In genomic region chr22:38205261-38206128, GRCh38 we compare ENCODE assay signal across 9 cellular contexts. TPM values are rescaled to one million over a fixed set of nuclear protein-coding genes. Genes with fewer than 3 reads are reported as not detected.
DNase-seq lines count a peak whose midpoint lies in the region; ATAC-seq and TF ChIP-seq lines count a peak whose summit lies in the region.
"Had no signal": no experiment of that assay in that cellular context is flagged by ENCODE, and none has a peak within 500 bp of the region (broad histone marks: within the 10 kb centered on the region; RNA-seq: fewer than 3 reads in every experiment).

No MANE protein-coding gene starts in this region.

- H3K9ac ChIP-seq in SK-N-SH: no peak overlapping the region

- peaks cover 65% of the 10 kb centered on the region for H3K79me2 ChIP-seq in SK-N-SH (ENCODE audit: insufficient read depth)

- DNase-seq in SK-N-SH (no peak), erythroblast (lab: John Stamatoyannopoulos, UW) (no peak), mucosa of gallbladder (ENCODE audit: low spot score) (peak; percentile 77), ureter (ENCODE audit: low spot score) (peak; percentile 80), NOMO-1 (lab: John Stamatoyannopoulos, UW; ENCODE audit: unreplicated experiment in 2 of 2) (no peak), iPS-NIHi7 (ENCODE audit: extremely low spot score) (no peak), T-helper 2 cell (no peak)
- DNase-seq: occipital lobe had no signal

- H3K4me2 ChIP-seq in SK-N-SH: no peak overlapping the region

- no peaks in the 10 kb centered on the region for H3F3A ChIP-seq in SK-N-SH (replicated peaks; ENCODE audit: insufficient read depth)

- no peak for TF ChIP-seq RAD21 in SK-N-SH (IDR thresholded peaks at IDR 0.05; ENCODE audit: low read length)

- TF ChIP-seq CTCF in SK-N-SH (IDR thresholded peaks at IDR 0.05): no peak

- H3K27ac ChIP-seq in SK-N-SH (ENCODE audit: low read depth in 2 of 2, low read length in 1 of 2): no peak overlapping the region

- peak; percentile 1 for TF ChIP-seq POLR2A in erythroblast (IDR thresholded peaks at IDR 0.05; ENCODE audit: low read length)

- H4K20me1 ChIP-seq in SK-N-SH (ENCODE audit: insufficient read depth): peaks cover 21% of the 10 kb centered on the region

- H3K36me3 ChIP-seq in SK-N-SH (replicated peaks in 1 of 2; ENCODE audit: control insufficient read depth in 1 of 2, insufficient read depth in 2 of 2, low read length in 1 of 2): no peaks in the 10 kb centered on the region

- WGBS in SK-N-SH (ENCODE audit: low lambda C conversion rate): 53% methylated on average over 2 of the region's 15 CpGs

- POLR2A ChIA-PET in SK-N-SH (lab: Yijun Ruan, JAX): no interaction called here

- no peaks in the 10 kb centered on the region for H3K9me3 ChIP-seq in SK-N-SH

- no peak overlapping the region for H2AFZ ChIP-seq in SK-N-SH (ENCODE audit: low read depth)

- ATAC-seq in SK-N-SH treated with all-trans-retinoic acid at 6 μM for 48 hours: no peak

- peaks cover 0 to 11% of the 10 kb centered on the region in 2 experiments; a peak in 1 of 4 replicates for H3K4me1 ChIP-seq in SK-N-SH (ENCODE audit: control insufficient read depth in 1 of 2, insufficient read depth in 2 of 2, low read depth in 1 of 2, low read length in 1 of 2)

- CTCF ChIA-PET in SK-N-SH (lab: Yijun Ruan, JAX): no interaction called here

- no peaks in the 10 kb centered on the region for H3K9me2 ChIP-seq in SK-N-SH

- H3K4me3 ChIP-seq in SK-N-SH (ENCODE audit: low read depth in 2 of 2, low read length in 1 of 2): no peak overlapping the region

- TF ChIP-seq EP300 in SK-N-SH (IDR thresholded peaks at IDR 0.05; ENCODE audit: borderline replicate concordance in 1 of 2, low read depth in 1 of 2, low read length in 1 of 2): no peak

- H3K27me3 ChIP-seq in SK-N-SH (ENCODE audit: insufficient read depth): no peaks in the 10 kb centered on the region

TF ChIP-seq in SK-N-SH, 30 proteins besides CTCF, POLR2A, EP300 and RAD21:
- 0 out of 2 replicates have a peak, but pooled peaks have one; percentile 7 for TF ChIP-seq PBX3 (IDR thresholded peaks at IDR 0.05)
- no peak for TF ChIP-seq ZBTB33 (IDR thresholded peaks at IDR 0.05; ENCODE audit: borderline replicate concordance, low read depth)
- no peak for TF ChIP-seq USF2 (IDR thresholded peaks at IDR 0.05; ENCODE audit: borderline replicate concordance, low read depth, low read length)
- no peak for TF ChIP-seq TAF1 (IDR thresholded peaks at IDR 0.05; ENCODE audit: borderline replicate concordance, low read depth, low read length)

TF ChIP-seq in SK-N-SH treated with all-trans-retinoic acid at 6 μM for 48 hours, 23 proteins besides CTCF, POLR2A, EP300 and RAD21:
- TF ChIP-seq ESRRG (CRISPR knock-in tag; IDR thresholded peaks at IDR 0.05) (no peak), POU6F1 (CRISPR knock-in tag; IDR thresholded peaks at IDR 0.05; ENCODE audit: borderline replicate concordance, low read depth) (no peak), ZNF70 (CRISPR knock-in tag; IDR thresholded peaks at IDR 0.05) (no peak), CSRNP3 (CRISPR knock-in tag; IDR thresholded peaks at IDR 0.05) (no peak), TCF4 (CRISPR knock-in tag; IDR thresholded peaks at IDR 0.05; ENCODE audit: borderline replicate concordance) (no peak), PATZ1 (CRISPR knock-in tag; IDR thresholded peaks at IDR 0.05; ENCODE audit: borderline replicate concordance) (no peak), CSDC2 (CRISPR knock-in tag; IDR thresholded peaks at IDR 0.05) (no peak), GLIS3 (CRISPR knock-in tag; IDR thresholded peaks at IDR 0.05) (no peak), ZNF565 (CRISPR knock-in tag; conservative IDR thresholded peaks at IDR 0.05; ENCODE audit: low read depth) (no peak), ZFP3 (CRISPR knock-in tag; IDR thresholded peaks at IDR 0.05) (no peak)
- TF ChIP-seq, protein P1, sequence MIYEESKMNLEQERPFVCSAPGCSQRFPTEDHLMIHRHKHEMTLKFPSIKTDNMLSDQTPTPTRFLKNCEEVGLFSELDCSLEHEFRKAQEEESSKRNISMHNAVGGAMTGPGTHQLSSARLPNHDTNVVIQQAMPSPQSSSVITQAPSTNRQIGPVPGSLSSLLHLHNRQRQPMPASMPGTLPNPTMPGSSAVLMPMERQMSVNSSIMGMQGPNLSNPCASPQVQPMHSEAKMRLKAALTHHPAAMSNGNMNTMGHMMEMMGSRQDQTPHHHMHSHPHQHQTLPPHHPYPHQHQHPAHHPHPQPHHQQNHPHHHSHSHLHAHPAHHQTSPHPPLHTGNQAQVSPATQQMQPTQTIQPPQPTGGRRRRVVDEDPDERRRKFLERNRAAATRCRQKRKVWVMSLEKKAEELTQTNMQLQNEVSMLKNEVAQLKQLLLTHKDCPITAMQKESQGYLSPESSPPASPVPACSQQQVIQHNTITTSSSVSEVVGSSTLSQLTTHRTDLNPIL (CRISPR knock-in tag; IDR thresholded peaks at IDR 0.05; ENCODE audit: low read depth): no peak

RNA-seq across cellular contexts. Expression of gene MAFF, which starts 3.7 kb away (rescaled TPM):
- 7.9 and 8.2 TPM in 2 replicates for polyA plus RNA-seq in SK-N-SH (2012; rRNA removed)
- polyA plus RNA-seq in SK-N-SH (2012; cell fraction: cytosol; rRNA removed): 7.0 and 7.4 TPM in 2 replicates
- 9.6 and 10.1 TPM in 2 replicates for polyA plus RNA-seq in SK-N-SH (2012; cell fraction: nucleus; rRNA removed)
- 34.4 TPM for total RNA-seq in mucosa of gallbladder
- total RNA-seq in ureter: 27.0 TPM

RNA-seq across cellular contexts. Expression of gene PLA2G6, which starts 23.9 kb away (rescaled TPM):
- 10.5 and 14.5 TPM in 2 replicates for polyA plus RNA-seq in SK-N-SH (2012; rRNA removed)
- 1.7 and 2.8 TPM in 2 replicates for polyA plus RNA-seq in SK-N-SH (2012; cell fraction: cytosol; rRNA removed)
- 89.3 and 95.1 TPM in 2 replicates for polyA plus RNA-seq in SK-N-SH (2012; cell fraction: nucleus; rRNA removed)
- total RNA-seq in mucosa of gallbladder (260 TPM), ureter (56.4 TPM)

Comparison
In these comparisons a context has a peak if more than half of its experiments do, and no peak if none do; other contexts are left out.
1. DNase-seq: peak in mucosa of gallbladder (single experiment) and ureter (single experiment); none in SK-N-SH (single experiment), erythroblast (0 of 2), NOMO-1 (0 of 2), iPS-NIHi7 (single experiment) and T-helper 2 cell (0 of 5).